1 cellular context compared by ENCODE assay signal in genomic region chr1:37476460-37477197, GRCh38.
TF ChIP-seq lines count a peak whose summit lies in the region.

No MANE protein-coding gene starts in this region.

TF ChIP-seq in SK-N-SH, 30 proteins besides CTCF, POLR2A, EP300 and RAD21 (continued from another document):
- no peak for TF ChIP-seq TAF1 (IDR thresholded peaks at IDR 0.05; ENCODE audit: borderline replicate concordance, low read depth, low read length)
- TF ChIP-seq MAX (IDR thresholded peaks at IDR 0.05; ENCODE audit: low read depth), result peak; percentile 55
- TF ChIP-seq TCF12 (IDR thresholded peaks at IDR 0.05), result peak; percentile 50
TF ChIP-seq in SK-N-SH: peak in this region for 7.
